ENCODE assay signal across 21 cellular contexts in the genomic region with DNA sequence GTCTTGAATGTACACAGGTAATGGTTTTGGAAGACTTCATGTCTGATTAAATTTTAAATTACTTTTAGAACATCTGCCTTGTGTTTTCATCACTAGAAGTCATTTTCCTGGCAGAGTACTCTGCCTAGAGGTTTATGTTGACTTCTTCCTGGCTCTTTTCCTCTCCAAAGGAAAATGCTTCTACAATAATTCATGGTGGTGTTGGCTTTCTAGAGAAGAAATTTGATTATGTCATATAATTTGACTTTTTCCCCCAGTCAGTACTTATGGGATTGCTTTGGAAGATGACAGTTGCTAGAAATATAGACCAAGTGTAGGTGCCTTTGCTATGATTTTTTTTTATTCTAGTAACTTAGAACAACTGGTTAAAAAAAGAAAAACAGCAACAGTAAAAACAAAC. TPM values are rescaled to one million over a fixed set of nuclear protein-coding genes. Genes with fewer than 3 reads are reported as not detected.
"Had no signal": no experiment of that assay in that cellular context is flagged by ENCODE, and none has a peak within 500 bp of the region (broad histone marks: within the 10 kb centered on the region; RNA-seq: fewer than 3 reads in every experiment).

No MANE protein-coding gene starts in this region.

- H3K4me3 ChIP-seq: MG63, SJSA1, SK-N-MC had no signal

- H3K36me3 ChIP-seq: MG63, SJSA1 had no signal

- H3K27ac ChIP-seq: SJSA1, SK-N-MC had no signal

- H3K9me3 ChIP-seq: MG63, SJSA1 had no signal

- H3K4me1 ChIP-seq: SJSA1 had no signal

- DNase-seq: Karpas-422, KG1, MG63, NCI-H1092, NCI-H1105 treated with DMSO at 0.1 percent for 48 hours, NCI-H1417 treated with DMSO at 0.1 percent for 48 hours, NCI-H146, NCI-H1694 treated with DMSO at 0.1 percent for 48 hours, NCI-H1930, NCI-H2081, NCI-H2107, NCI-H2227 treated with DMSO at 0.1 percent for 48 hours, NCI-H524, NCI-H526 treated with DMSO at 0.1 percent for 48 hours, NCI-H748 treated with DMSO at 0.1 percent for 48 hours, Right ventricle myocardium superior, RPMI8226, SIG-M5 had no signal

- ATAC-seq: HepG2 had no signal

- H3K27me3 ChIP-seq: MG63 had no signal

RNA-seq across cellular contexts. Expression of gene F2RL2, which starts 46.7 kb away (rescaled TPM):
- total RNA-seq: HepG2 had no signal
- polyA plus RNA-seq: HepG2 had no signal
